In the genomic region with DNA sequence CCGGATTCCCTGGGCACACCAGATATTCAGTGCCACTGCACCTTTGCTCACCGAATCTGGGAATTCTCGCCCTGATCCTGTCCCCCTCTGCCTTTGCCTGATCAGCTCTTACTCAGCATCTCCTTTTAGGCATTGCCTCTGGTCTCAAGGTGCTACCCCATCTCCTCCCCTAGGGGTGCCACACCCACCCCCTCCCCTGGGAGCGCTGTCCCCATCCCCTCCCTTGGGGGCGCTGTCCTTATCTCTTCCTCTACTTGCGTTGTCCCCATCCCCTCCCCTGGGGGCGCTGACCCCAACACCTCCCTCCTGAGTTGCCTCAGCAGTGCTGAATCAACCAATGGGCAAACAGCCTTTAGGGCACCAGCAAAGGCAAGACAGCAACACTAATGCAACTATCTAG, we compare ENCODE assay signal across 18 cellular contexts.
DNase-seq lines count a peak whose midpoint lies in the region; ATAC-seq and TF ChIP-seq lines count a peak whose summit lies in the region.
"Had no signal": no experiment of that assay in that cellular context is flagged by ENCODE, and none has a peak within 500 bp of the region (broad histone marks: within the 10 kb centered on the region; RNA-seq: fewer than 3 reads in every experiment).

No MANE protein-coding gene starts in this region.

- ATAC-seq in HG02938 (IDR thresholded peaks at IDR 0.05; ENCODE audit: unreplicated experiment), result no peak
- no peak for ATAC-seq in HG03039 (IDR thresholded peaks at IDR 0.05; ENCODE audit: unreplicated experiment)
- ATAC-seq: CD8-positive, alpha-beta T cell; effector memory CD8-positive, alpha-beta T cell; heart right ventricle had no signal

- H3K36me3 Mint-ChIP-seq in activated CD4-positive, alpha-beta memory T cell treated with anti-CD3 and anti-CD28 coated beads for 36 hours, result no peaks in the 10 kb centered on the region
- H3K36me3 Mint-ChIP-seq in activated CD4-positive, alpha-beta memory T cell treated with anti-CD3 and anti-CD28 coated beads, Interleukin-2, amount 10 ng/mL, durations not matched to agents 7 days and 5 days (ENCODE audit: low read depth), result no peaks in the 10 kb centered on the region
- H3K36me3 Mint-ChIP-seq in neural progenitor cell, result peaks cover 4% of the 10 kb centered on the region
- H3K36me3 Mint-ChIP-seq: CD8-positive, alpha-beta T cell; mesothelial cell of epicardium had no signal

- CTCF ChIA-PET in activated CD4-positive, alpha-beta memory T cell treated with anti-CD3 and anti-CD28 coated beads for 36 hours (lab: Charles Lee), result no interaction called here
- CTCF ChIA-PET in activated CD4-positive, alpha-beta memory T cell treated with anti-CD3 and anti-CD28 coated beads, Interleukin-2, amount 10 ng/mL, durations not matched to agents 7 days and 5 days (lab: Charles Lee), result no interaction called here

- intact Hi-C loops in activated CD4-positive, alpha-beta memory T cell treated with anti-CD3 and anti-CD28 coated beads for 36 hours (cut with micrococcal nuclease), result no loop called here

- no peak overlapping the region for H3K4me2 ChIP-seq in neural progenitor cell

- H2AFZ ChIP-seq in neural progenitor cell (replicated peaks), result no peak overlapping the region

- H3K27me3 ChIP-seq in H7 (ENCODE audit: control insufficient read depth, insufficient read depth, low read length) (no peaks in the 10 kb centered on the region), WERI-Rb-1 (ENCODE audit: insufficient read depth, low read depth, severe bottlenecking) (no peaks in the 10 kb centered on the region), neural progenitor cell (no peaks in the 10 kb centered on the region)

- H3F3A ChIP-seq in neural progenitor cell (ENCODE audit: low read depth), result no peaks in the 10 kb centered on the region

- H3K4me3 ChIP-seq in H7 (ENCODE audit: insufficient read depth, low read depth, low read length), result no peak overlapping the region
- no peak overlapping the region for H3K4me3 ChIP-seq in WERI-Rb-1 (ENCODE audit: low read depth, low read length)
- H3K4me3 ChIP-seq in neural progenitor cell, result no peak overlapping the region
- H3K4me3 ChIP-seq: heart right ventricle had no signal

- H3K9me3 ChIP-seq in WERI-Rb-1 (ENCODE audit: severe bottlenecking) (no peaks in the 10 kb centered on the region), neural progenitor cell (ENCODE audit: low read depth) (no peaks in the 10 kb centered on the region)
- H3K9me3 ChIP-seq: heart right ventricle had no signal

- H3K36me3 ChIP-seq in H7 (replicated peaks; ENCODE audit: control insufficient read depth, insufficient read depth, low read length) (no peaks in the 10 kb centered on the region), WERI-Rb-1 (no peaks in the 10 kb centered on the region), neural progenitor cell (no peaks in the 10 kb centered on the region)
- H3K36me3 ChIP-seq: heart right ventricle had no signal

- no peaks in the 10 kb centered on the region for H4K20me1 ChIP-seq in neural progenitor cell (ENCODE audit: low read depth)

- no peaks in the 10 kb centered on the region for H3K9me3 Mint-ChIP-seq in activated CD4-positive, alpha-beta memory T cell treated with anti-CD3 and anti-CD28 coated beads for 36 hours
- H3K9me3 Mint-ChIP-seq in activated CD4-positive, alpha-beta memory T cell treated with anti-CD3 and anti-CD28 coated beads, Interleukin-2, amount 10 ng/mL, durations not matched to agents 7 days and 5 days, result no peaks in the 10 kb centered on the region
- peaks cover 2% of the 10 kb centered on the region for H3K9me3 Mint-ChIP-seq in neural progenitor cell
- H3K9me3 Mint-ChIP-seq: CD8-positive, alpha-beta T cell; effector memory CD8-positive, alpha-beta T cell; mesothelial cell of epicardium; stimulated activated naive CD8-positive, alpha-beta T cell treated with anti-CD3 and anti-CD28 coated beads, Interleukin-15, Interleukin-2, amounts not matched to agents 100 ng/mL and 50 ng/mL, for 24 hours had no signal

- no peaks in the 10 kb centered on the region for H3K79me2 ChIP-seq in neural progenitor cell (ENCODE audit: low read depth)

- no peaks in the 10 kb centered on the region for H3K4me1 Mint-ChIP-seq in activated CD4-positive, alpha-beta memory T cell treated with anti-CD3 and anti-CD28 coated beads for 36 hours (ENCODE audit: low read depth)
- H3K4me1 Mint-ChIP-seq in activated CD4-positive, alpha-beta memory T cell treated with anti-CD3 and anti-CD28 coated beads, Interleukin-2, amount 10 ng/mL, durations not matched to agents 7 days and 5 days, result no peaks in the 10 kb centered on the region
- H3K4me1 Mint-ChIP-seq in neural progenitor cell, result no peaks in the 10 kb centered on the region
- H3K4me1 Mint-ChIP-seq: mesothelial cell of epicardium had no signal

- POLR2A ChIA-PET in activated CD4-positive, alpha-beta memory T cell treated with anti-CD3 and anti-CD28 coated beads for 36 hours (lab: Charles Lee), result no interaction called here
- POLR2A ChIA-PET in activated CD4-positive, alpha-beta memory T cell treated with anti-CD3 and anti-CD28 coated beads, Interleukin-2, amount 10 ng/mL, durations not matched to agents 7 days and 5 days (lab: Charles Lee), result no interaction called here

- no peak overlapping the region for H3K27ac ChIP-seq in WERI-Rb-1
- H3K27ac ChIP-seq in neural progenitor cell, result no peak overlapping the region
- H3K27ac ChIP-seq: heart right ventricle had no signal

- peaks cover 8% of the 10 kb centered on the region for H3K27me3 Mint-ChIP-seq in activated CD4-positive, alpha-beta memory T cell treated with anti-CD3 and anti-CD28 coated beads for 36 hours
- H3K27me3 Mint-ChIP-seq in activated CD4-positive, alpha-beta memory T cell treated with anti-CD3 and anti-CD28 coated beads, Interleukin-2, amount 10 ng/mL, durations not matched to agents 7 days and 5 days, result no peaks in the 10 kb centered on the region
- no peaks in the 10 kb centered on the region for H3K27me3 Mint-ChIP-seq in neural progenitor cell (ENCODE audit: insufficient read depth, low read depth)

- H3K4me3 Mint-ChIP-seq in activated CD4-positive, alpha-beta memory T cell treated with anti-CD3 and anti-CD28 coated beads for 36 hours, result no peak overlapping the region
- no peak overlapping the region for H3K4me3 Mint-ChIP-seq in activated CD4-positive, alpha-beta memory T cell treated with anti-CD3 and anti-CD28 coated beads, Interleukin-2, amount 10 ng/mL, durations not matched to agents 7 days and 5 days
- no peak overlapping the region for H3K4me3 Mint-ChIP-seq in neural progenitor cell
- H3K4me3 Mint-ChIP-seq: CD8-positive, alpha-beta T cell; effector memory CD8-positive, alpha-beta T cell; mesothelial cell of epicardium; stimulated activated naive CD8-positive, alpha-beta T cell treated with anti-CD3 and anti-CD28 coated beads, Interleukin-15, Interleukin-2, amounts not matched to agents 100 ng/mL and 50 ng/mL, for 24 hours had no signal

- H3K27ac Mint-ChIP-seq in activated CD4-positive, alpha-beta memory T cell treated with anti-CD3 and anti-CD28 coated beads for 36 hours, result no peak overlapping the region
- H3K27ac Mint-ChIP-seq in activated CD4-positive, alpha-beta memory T cell treated with anti-CD3 and anti-CD28 coated beads, Interleukin-2, amount 10 ng/mL, durations not matched to agents 7 days and 5 days, result no peak overlapping the region
- no peak overlapping the region for H3K27ac Mint-ChIP-seq in neural progenitor cell
- H3K27ac Mint-ChIP-seq: CD8-positive, alpha-beta T cell; effector memory CD8-positive, alpha-beta T cell; mesothelial cell of epicardium; stimulated activated naive CD8-positive, alpha-beta T cell treated with anti-CD3 and anti-CD28 coated beads, Interleukin-15, Interleukin-2, amounts not matched to agents 100 ng/mL and 50 ng/mL, for 24 hours had no signal

- DNase-seq in activated CD4-positive, alpha-beta memory T cell treated with anti-CD3 and anti-CD28 coated beads for 36 hours, result peak; percentile 20
- DNase-seq in activated CD4-positive, alpha-beta memory T cell treated with anti-CD3 and anti-CD28 coated beads, Interleukin-2, amount 10 ng/mL, durations not matched to agents 7 days and 5 days, result no peak
- DNase-seq in H7, result peak; percentile 97
- peak; percentile 41 for DNase-seq in WERI-Rb-1
- DNase-seq in neural progenitor cell (ENCODE audit: low spot score), result peak; percentile 73
- DNase-seq in activated CD8-positive, alpha-beta memory T cell treated with anti-CD3 and anti-CD28 coated beads, Interleukin-2, amount 50 U/mL, for 4 hours, result no peak
- DNase-seq: activated effector memory CD4-positive, alpha-beta T cell treated with Interleukin-2 at 50 U/mL for 16 hours; CD8-positive, alpha-beta T cell; effector memory CD8-positive, alpha-beta T cell; EL; heart right ventricle; NCI-H2029; NCI-H510A; OCI-M1 had no signal

- no peaks in the 10 kb centered on the region for H3K4me1 ChIP-seq in neural progenitor cell
- H3K4me1 ChIP-seq: heart right ventricle had no signal

- TF ChIP-seq CTCF in WERI-Rb-1 (IDR thresholded peaks at IDR 0.05; ENCODE audit: low read depth, low read length) (peak; percentile 44), neural progenitor cell (IDR thresholded peaks at IDR 0.05) (peak; percentile 64)

- H3K9ac ChIP-seq in neural progenitor cell, result no peak overlapping the region

Comparison
In these comparisons a context has a peak if more than half of its experiments do, and no peak if none do; other contexts are left out.
1. DNase-seq: peak in activated CD4-positive, alpha-beta memory T cell treated with anti-CD3 and anti-CD28 coated beads for 36 hours (single experiment), H7 (single experiment), WERI-Rb-1 (single experiment) and neural progenitor cell (single experiment); none in activated CD4-positive, alpha-beta memory T cell treated with anti-CD3 and anti-CD28 coated beads, Interleukin-2, amount 10 ng/mL, durations not matched to agents 7 days and 5 days (single experiment) and activated CD8-positive, alpha-beta memory T cell treated with anti-CD3 and anti-CD28 coated beads, Interleukin-2, amount 50 U/mL, for 4 hours (single experiment).